ENCODE assay signal across 20 cellular contexts in the genomic region with DNA sequence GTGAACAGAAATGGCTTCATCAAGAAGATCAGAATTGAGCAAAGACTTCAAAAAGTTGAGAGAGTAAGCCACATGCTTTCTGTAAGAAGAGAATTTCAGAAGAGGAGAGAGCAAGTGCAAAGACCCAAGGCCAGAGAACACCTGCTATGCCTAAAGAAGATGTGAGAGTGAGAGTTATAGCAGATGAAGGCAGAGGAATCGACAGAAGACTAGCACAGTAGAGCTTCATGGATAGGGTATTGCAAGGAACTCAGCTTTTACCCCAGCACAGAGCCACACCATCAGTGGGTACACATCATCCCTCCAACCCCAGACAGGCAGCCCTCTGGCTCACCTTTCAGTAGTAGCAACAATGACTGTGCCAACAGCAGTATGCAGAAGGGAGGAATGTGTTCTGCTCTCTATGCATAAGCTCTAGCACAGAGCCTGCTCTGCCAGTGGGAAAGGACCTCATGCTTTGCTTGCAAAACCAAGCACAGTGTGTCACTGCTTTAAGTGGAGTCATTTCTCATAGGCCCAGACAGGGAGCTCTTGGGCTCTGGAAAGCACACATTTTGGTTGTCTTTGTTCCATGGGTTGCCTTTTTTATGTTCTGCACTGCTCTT.
DNase-seq lines count a peak whose midpoint lies in the region; ATAC-seq, FAIRE-seq and TF ChIP-seq lines count a peak whose summit lies in the region.
"Had no signal": no experiment of that assay in that cellular context is flagged by ENCODE, and none has a peak within 500 bp of the region (broad histone marks: within the 10 kb centered on the region; RNA-seq: fewer than 3 reads in every experiment).

No MANE protein-coding gene starts in this region.

- WGBS in aorta, 2 donors: 87% methylated on average over 1 of the region's 1 CpG

- no peaks in the 10 kb centered on the region for H3K9me3 ChIP-seq in aorta (ENCODE audit: control insufficient read depth, low read length)
- H3K9me3 ChIP-seq in kidney (ENCODE audit: control insufficient read depth in 1 of 2, low read length in 2 of 2): no peaks in the 10 kb centered on the region
- H3K9me3 ChIP-seq: BE2C, HAP-1, left ventricle myocardium inferior, right atrium auricular region, upper lobe of left lung had no signal

- H3K36me3 ChIP-seq in aorta (ENCODE audit: control insufficient read depth in 1 of 2, insufficient read depth in 2 of 2, low read length in 1 of 2) (no peaks in the 10 kb centered on the region), kidney (ENCODE audit: control insufficient read depth in 1 of 2, insufficient read depth in 2 of 2, low read length in 2 of 2) (no peaks in the 10 kb centered on the region)
- H3K36me3 ChIP-seq: BE2C, HAP-1, left ventricle myocardium inferior, right atrium auricular region, upper lobe of left lung had no signal

- CTCF ChIA-PET in RWPE1 (lab: Yijun Ruan, JAX): no interaction called here

- H3K4me3 ChIP-seq in aorta (ENCODE audit: low read length in 2 of 2) (no peak overlapping the region), kidney (ENCODE audit: low read length in 2 of 2) (no peak overlapping the region)
- H3K4me3 ChIP-seq: HAP-1, left ventricle myocardium inferior, right atrium auricular region, upper lobe of left lung had no signal

- intact Hi-C loops in aorta (cut with DNase I): no loop called here
- intact Hi-C loops in kidney (cut with DNase I): no loop called here

- no peak for FAIRE-seq in kidney (lab: Jason Lieb, UNC)

- H3K27ac ChIP-seq in aorta (ENCODE audit: low read depth in 1 of 2, low read length in 2 of 2): no peak overlapping the region
- H3K27ac ChIP-seq in kidney (ENCODE audit: low read depth in 2 of 2, low read length in 2 of 2): no peak overlapping the region
- H3K27ac ChIP-seq in RWPE1: no peak overlapping the region
- H3K27ac ChIP-seq: left ventricle myocardium inferior, right atrium auricular region, upper lobe of left lung had no signal

- H3K4me1 ChIP-seq in aorta (ENCODE audit: control insufficient read depth in 1 of 2, insufficient read depth in 2 of 2, low read length in 2 of 2) (no peaks in the 10 kb centered on the region), kidney (ENCODE audit: control insufficient read depth in 1 of 2, insufficient read depth in 1 of 2, low read depth in 1 of 2, low read length in 2 of 2) (no peaks in the 10 kb centered on the region)
- H3K4me1 ChIP-seq: BE2C, HAP-1, left ventricle myocardium inferior, right atrium auricular region, upper lobe of left lung had no signal

- POLR2A ChIA-PET in RWPE1 (lab: Yijun Ruan, JAX; ENCODE audit: low non-redundant PET): no interaction called here

- TF ChIP-seq CTCF in kidney (IDR thresholded peaks at IDR 0.05; ENCODE audit: borderline replicate concordance, extremely low read depth, insufficient read depth): no peak
- TF ChIP-seq CTCF in RWPE1 (conservative IDR thresholded peaks at IDR 0.05; ENCODE audit: low read depth): no peak

- no peak for DNase-seq in aorta
- no peak for DNase-seq in kidney
- no peak for DNase-seq in RWPE1 (ENCODE audit: low spot score)
- no peak for DNase-seq in SW 1271 (lab: John Stamatoyannopoulos, UW)
- no peak for DNase-seq in NCI-H2081 treated with DMSO at 0.1 percent for 48 hours (lab: John Stamatoyannopoulos, UW)
- DNase-seq: activated CD4-positive, alpha-beta T cell treated with anti-CD3 and anti-CD28 coated beads, Interleukin-2, amount 50 U/mL, for 48 hours; activated T-cell treated with anti-CD3 and anti-CD28 coated beads, Interleukin-2, amount 50 U/mL, for 1 hour; BE2C; cortex of kidney; Karpas-422; left ventricle myocardium inferior; NCI-H1105; stimulated activated naive CD8-positive, alpha-beta T cell treated with anti-CD3 and anti-CD28 coated beads, Interleukin-15, amount 100 ng/mL, for 72 hours; upper lobe of left lung had no signal

- H3K9ac ChIP-seq in kidney (ENCODE audit: low read length in 2 of 2): no peak overlapping the region

- no peaks in the 10 kb centered on the region for H3K27me3 ChIP-seq in aorta (ENCODE audit: control insufficient read depth in 1 of 2, insufficient read depth in 2 of 2, low read length in 1 of 2)
- H3K27me3 ChIP-seq: BE2C, right atrium auricular region, upper lobe of left lung had no signal

- ATAC-seq in GM19438 (IDR thresholded peaks at IDR 0.05; ENCODE audit: low read depth, unreplicated experiment) (peak; percentile 76), HG02610 (IDR thresholded peaks at IDR 0.05; ENCODE audit: unreplicated experiment) (peak; percentile 32), HG03354 (IDR thresholded peaks at IDR 0.05; ENCODE audit: poor library complexity, severe bottlenecking, unreplicated experiment) (peak; percentile 49), aorta (ENCODE audit: low FRiP score) (peak; percentile 46)
- ATAC-seq: activated naive CD4-positive, alpha-beta T cell treated with anti-CD3 and anti-CD28 coated beads, Interleukin-2, amount 50 U/mL, for 72 hours; stimulated activated naive CD8-positive, alpha-beta T cell treated with anti-CD3 and anti-CD28 coated beads, Interleukin-15, amount 100 ng/mL, for 72 hours had no signal
